ENCODE assay signal across 2 cellular contexts in the genomic region with DNA sequence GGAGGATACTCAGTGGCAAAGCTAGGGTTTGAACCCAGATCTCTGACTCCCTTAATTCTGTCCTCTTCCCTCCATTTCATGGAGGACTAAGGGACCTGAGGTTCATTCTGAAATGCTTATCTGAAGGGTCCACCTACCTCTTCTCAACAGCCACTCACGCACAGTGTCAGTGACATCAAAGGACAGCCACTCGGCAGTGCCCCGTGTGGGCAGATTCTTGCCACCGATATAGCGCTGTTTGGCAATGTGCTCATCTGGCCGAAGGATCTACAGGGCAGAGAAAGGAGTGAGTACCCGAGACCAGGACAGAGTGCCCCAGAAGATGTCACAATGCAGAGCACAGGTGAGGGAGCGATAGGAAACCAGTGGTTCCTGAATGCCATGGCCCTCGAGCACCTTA.
TF ChIP-seq lines count a peak whose summit lies in the region.

No MANE protein-coding gene starts in this region.

TF ChIP-seq in GM23338, 12 proteins besides CTCF, POLR2A, EP300 and RAD21:
- TF ChIP-seq EZH2phosphoT487 (IDR thresholded peaks at IDR 0.05; ENCODE audit: unreplicated experiment) = no peak
- TF ChIP-seq, protein P1, sequence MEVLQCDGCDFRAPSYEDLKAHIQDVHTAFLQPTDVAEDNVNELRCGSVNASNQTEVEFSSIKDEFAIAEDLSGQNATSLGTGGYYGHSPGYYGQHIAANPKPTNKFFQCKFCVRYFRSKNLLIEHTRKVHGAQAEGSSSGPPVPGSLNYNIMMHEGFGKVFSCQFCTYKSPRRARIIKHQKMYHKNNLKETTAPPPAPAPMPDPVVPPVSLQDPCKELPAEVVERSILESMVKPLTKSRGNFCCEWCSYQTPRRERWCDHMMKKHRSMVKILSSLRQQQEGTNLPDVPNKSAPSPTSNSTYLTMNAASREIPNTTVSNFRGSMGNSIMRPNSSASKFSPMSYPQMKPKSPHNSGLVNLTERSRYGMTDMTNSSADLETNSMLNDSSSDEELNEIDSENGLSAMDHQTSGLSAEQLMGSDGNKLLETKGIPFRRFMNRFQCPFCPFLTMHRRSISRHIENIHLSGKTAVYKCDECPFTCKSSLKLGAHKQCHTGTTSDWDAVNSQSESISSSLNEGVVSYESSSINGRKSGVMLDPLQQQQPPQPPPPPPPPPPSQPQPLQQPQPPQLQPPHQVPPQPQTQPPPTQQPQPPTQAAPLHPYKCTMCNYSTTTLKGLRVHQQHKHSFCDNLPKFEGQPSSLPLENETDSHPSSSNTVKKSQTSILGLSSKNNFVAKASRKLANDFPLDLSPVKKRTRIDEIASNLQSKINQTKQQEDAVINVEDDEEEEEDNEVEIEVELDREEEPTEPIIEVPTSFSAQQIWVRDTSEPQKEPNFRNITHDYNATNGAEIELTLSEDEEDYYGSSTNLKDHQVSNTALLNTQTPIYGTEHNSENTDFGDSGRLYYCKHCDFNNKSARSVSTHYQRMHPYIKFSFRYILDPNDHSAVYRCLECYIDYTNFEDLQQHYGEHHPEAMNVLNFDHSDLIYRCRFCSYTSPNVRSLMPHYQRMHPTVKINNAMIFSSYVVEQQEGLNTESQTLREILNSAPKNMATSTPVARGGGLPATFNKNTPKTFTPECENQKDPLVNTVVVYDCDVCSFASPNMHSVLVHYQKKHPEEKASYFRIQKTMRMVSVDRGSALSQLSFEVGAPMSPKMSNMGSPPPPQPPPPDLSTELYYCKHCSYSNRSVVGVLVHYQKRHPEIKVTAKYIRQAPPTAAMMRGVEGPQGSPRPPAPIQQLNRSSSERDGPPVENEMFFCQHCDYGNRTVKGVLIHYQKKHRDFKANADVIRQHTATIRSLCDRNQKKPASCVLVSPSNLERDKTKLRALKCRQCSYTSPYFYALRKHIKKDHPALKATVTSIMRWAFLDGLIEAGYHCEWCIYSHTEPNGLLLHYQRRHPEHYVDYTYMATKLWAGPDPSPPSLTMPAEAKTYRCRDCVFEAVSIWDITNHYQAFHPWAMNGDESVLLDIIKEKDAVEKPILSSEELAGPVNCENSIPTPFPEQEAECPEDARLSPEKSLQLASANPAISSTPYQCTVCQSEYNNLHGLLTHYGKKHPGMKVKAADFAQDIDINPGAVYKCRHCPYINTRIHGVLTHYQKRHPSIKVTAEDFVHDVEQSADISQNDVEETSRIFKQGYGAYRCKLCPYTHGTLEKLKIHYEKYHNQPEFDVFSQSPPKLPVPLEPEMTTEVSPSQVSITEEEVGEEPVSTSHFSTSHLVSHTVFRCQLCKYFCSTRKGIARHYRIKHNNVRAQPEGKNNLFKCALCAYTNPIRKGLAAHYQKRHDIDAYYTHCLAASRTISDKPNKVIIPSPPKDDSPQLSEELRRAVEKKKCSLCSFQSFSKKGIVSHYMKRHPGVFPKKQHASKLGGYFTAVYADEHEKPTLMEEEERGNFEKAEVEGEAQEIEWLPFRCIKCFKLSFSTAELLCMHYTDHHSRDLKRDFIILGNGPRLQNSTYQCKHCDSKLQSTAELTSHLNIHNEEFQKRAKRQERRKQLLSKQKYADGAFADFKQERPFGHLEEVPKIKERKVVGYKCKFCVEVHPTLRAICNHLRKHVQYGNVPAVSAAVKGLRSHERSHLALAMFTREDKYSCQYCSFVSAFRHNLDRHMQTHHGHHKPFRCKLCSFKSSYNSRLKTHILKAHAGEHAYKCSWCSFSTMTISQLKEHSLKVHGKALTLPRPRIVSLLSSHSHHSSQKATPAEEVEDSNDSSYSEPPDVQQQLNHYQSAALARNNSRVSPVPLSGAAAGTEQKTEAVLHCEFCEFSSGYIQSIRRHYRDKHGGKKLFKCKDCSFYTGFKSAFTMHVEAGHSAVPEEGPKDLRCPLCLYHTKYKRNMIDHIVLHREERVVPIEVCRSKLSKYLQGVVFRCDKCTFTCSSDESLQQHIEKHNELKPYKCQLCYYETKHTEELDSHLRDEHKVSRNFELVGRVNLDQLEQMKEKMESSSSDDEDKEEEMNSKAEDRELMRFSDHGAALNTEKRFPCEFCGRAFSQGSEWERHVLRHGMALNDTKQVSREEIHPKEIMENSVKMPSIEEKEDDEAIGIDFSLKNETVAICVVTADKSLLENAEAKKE (CRISPR knock-in tag; IDR thresholded peaks at IDR 0.05) = no peak
- TF ChIP-seq EZH2 (IDR thresholded peaks at IDR 0.05; ENCODE audit: low read depth, unreplicated experiment) = no peak
- TF ChIP-seq STAT1 (IDR thresholded peaks at IDR 0.05; ENCODE audit: unreplicated experiment) = no peak
- no peak for TF ChIP-seq POLR2AphosphoS5 (IDR thresholded peaks at IDR 0.05; ENCODE audit: low read depth)
- no peak for TF ChIP-seq JUNB (IDR thresholded peaks at IDR 0.05; ENCODE audit: unreplicated experiment)
- no peak for TF ChIP-seq ZNF114 (CRISPR knock-in tag; IDR thresholded peaks at IDR 0.05)

TF ChIP-seq in H1, 55 proteins besides CTCF, POLR2A, EP300 and RAD21:
- no peak for TF ChIP-seq SRF (IDR thresholded peaks at IDR 0.05; ENCODE audit: low read depth, low read length)
- no peak for TF ChIP-seq EZH2 (IDR thresholded peaks at IDR 0.05; ENCODE audit: low read depth, low read length, severe bottlenecking)
- TF ChIP-seq CREB1 (IDR thresholded peaks at IDR 0.05) = no peak
- no peak for TF ChIP-seq KDM4A (IDR thresholded peaks at IDR 0.05; ENCODE audit: low read depth, low read length, severe bottlenecking)
- no peak for TF ChIP-seq BACH1 (IDR thresholded peaks at IDR 0.05; ENCODE audit: low read length)
- TF ChIP-seq SIX5 (IDR thresholded peaks at IDR 0.05; ENCODE audit: low read depth, low read length) = no peak
